In genomic region chr17:7329360-7330098, GRCh38 we compare ENCODE assay signal across 1 cellular context.
TF ChIP-seq lines count a peak whose summit lies in the region.

No MANE protein-coding gene starts in this region.

TF ChIP-seq in K562, 482 proteins besides CTCF, POLR2A, EP300 and RAD21 (continued from another document and continues in another):
- no peak for TF ChIP-seq ZNF589 (CRISPR knock-in tag; IDR thresholded peaks at IDR 0.05; ENCODE audit: low read depth)
- peak; percentile 74; the same call in 1 of the 2 replicates for TF ChIP-seq ZBTB7A (IDR thresholded peaks at IDR 0.05; ENCODE audit: borderline replicate concordance, control insufficient read depth, low read depth, low read length)
- no peak for TF ChIP-seq FOXJ2 (tag; IDR thresholded peaks at IDR 0.05)
- TF ChIP-seq ILK (tag; IDR thresholded peaks at IDR 0.05; ENCODE audit: borderline replicate concordance, low read depth), result no peak
- no peak for TF ChIP-seq E2F1 (CRISPR knock-in tag; IDR thresholded peaks at IDR 0.05)
- TF ChIP-seq STAG1 (CRISPR knock-in tag; IDR thresholded peaks at IDR 0.05; ENCODE audit: borderline replicate concordance), result no peak
- TF ChIP-seq ZNF140 (CRISPR knock-in tag; IDR thresholded peaks at IDR 0.05), result no peak
- no peak for TF ChIP-seq THRB (CRISPR knock-in tag; conservative IDR thresholded peaks at IDR 0.05)
- no peak for TF ChIP-seq ZC3H4 (CRISPR knock-in tag; IDR thresholded peaks at IDR 0.05; ENCODE audit: borderline replicate concordance)
- TF ChIP-seq U2AF1 (optimal IDR thresholded peaks at IDR 0.05; ENCODE audit: low read depth, low read length), result no peak
- no peak for TF ChIP-seq PYGO2 (tag; IDR thresholded peaks at IDR 0.05)
- no peak for TF ChIP-seq ATF4 (CRISPR knock-in tag; IDR thresholded peaks at IDR 0.05)
- no peak for TF ChIP-seq FOXA3 (CRISPR knock-in tag; conservative IDR thresholded peaks at IDR 0.05 in 1 of 2, IDR thresholded peaks at IDR 0.05 in 1 of 2)
- TF ChIP-seq ZBTB33 (CRISPR knock-in tag; IDR thresholded peaks at IDR 0.05), result no peak
- TF ChIP-seq DLX4 (CRISPR knock-in tag; IDR thresholded peaks at IDR 0.05), result no peak
- TF ChIP-seq ZNF740 (CRISPR knock-in tag; IDR thresholded peaks at IDR 0.05), result no peak; the same call in 1 of the 2 replicates
- no peak for TF ChIP-seq ZNF740 (tag; IDR thresholded peaks at IDR 0.05)
- no peak for TF ChIP-seq CC2D1A (IDR thresholded peaks at IDR 0.05)
- TF ChIP-seq ZNF407 (IDR thresholded peaks at IDR 0.05; ENCODE audit: low read depth), result no peak
- TF ChIP-seq ZNF23 (CRISPR knock-in tag; IDR thresholded peaks at IDR 0.05), result no peak
- no peak for TF ChIP-seq NFXL1 (CRISPR knock-in tag; IDR thresholded peaks at IDR 0.05)
- TF ChIP-seq ATF6 (CRISPR knock-in tag; IDR thresholded peaks at IDR 0.05), result no peak
- TF ChIP-seq DPF2 (IDR thresholded peaks at IDR 0.05), result no peak
- no peak for TF ChIP-seq TAL1 (IDR thresholded peaks at IDR 0.05)
- TF ChIP-seq TAF7 (tag; IDR thresholded peaks at IDR 0.05), result no peak
- TF ChIP-seq PHF20 (IDR thresholded peaks at IDR 0.05; ENCODE audit: partially characterized antibody), result no peak
- no peak for TF ChIP-seq RBM25 (IDR thresholded peaks at IDR 0.05; ENCODE audit: low read depth, low read length, severe bottlenecking)
- TF ChIP-seq ZBTB11 (CRISPR knock-in tag; IDR thresholded peaks at IDR 0.05), result no peak
- no peak for TF ChIP-seq MYBL2 (IDR thresholded peaks at IDR 0.05; ENCODE audit: low read depth)
- TF ChIP-seq MYBL2 (CRISPR knock-in tag; IDR thresholded peaks at IDR 0.05; ENCODE audit: borderline replicate concordance), result no peak
- TF ChIP-seq RHOXF2B (CRISPR knock-in tag; conservative IDR thresholded peaks at IDR 0.05), result no peak
- no peak for TF ChIP-seq SMARCA4 (IDR thresholded peaks at IDR 0.05)
- no peak for TF ChIP-seq MCM5 (IDR thresholded peaks at IDR 0.05; ENCODE audit: low read depth)
- TF ChIP-seq MLX (CRISPR knock-in tag; conservative IDR thresholded peaks at IDR 0.05), result no peak
- TF ChIP-seq POLR2AphosphoS5 (IDR thresholded peaks at IDR 0.05; ENCODE audit: control insufficient read depth, insufficient read depth, low read depth, low read length), result no peak
- TF ChIP-seq ATF3 (IDR thresholded peaks at IDR 0.05), result no peak
- TF ChIP-seq ATF3 (CRISPR knock-in tag; conservative IDR thresholded peaks at IDR 0.05), result no peak
- peak; percentile 53 for TF ChIP-seq KDM5B (IDR thresholded peaks at IDR 0.05; ENCODE audit: insufficient replicate concordance, low read depth, low read length)
- no peak for TF ChIP-seq ZNF707 (CRISPR knock-in tag; conservative IDR thresholded peaks at IDR 0.05)
- TF ChIP-seq RBM14 (IDR thresholded peaks at IDR 0.05; ENCODE audit: borderline replicate concordance, insufficient read depth, low read depth, low read length), result no peak
